ENCODE assay signal across 8 cellular contexts in genomic region chr12:54853933-54854538, GRCh38. TPM values are rescaled to one million over a fixed set of nuclear protein-coding genes. Genes with fewer than 3 reads are reported as not detected.
A peak's percentile ranks its signal among the peaks of the same experiment; 100 is the strongest.
DNase-seq lines count a peak whose midpoint lies in the region; ATAC-seq and TF ChIP-seq lines count a peak whose summit lies in the region.

A gene with protein sequence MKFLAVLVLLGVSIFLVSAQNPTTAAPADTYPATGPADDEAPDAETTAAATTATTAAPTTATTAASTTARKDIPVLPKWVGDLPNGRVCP (plus strand): TSS chr12:54854516. CDS start chr12:54854583, 67 bp downstream.

- H3K36me3 ChIP-seq in esophagus muscularis mucosa: no peaks in the 10 kb centered on the region
- H3K36me3 ChIP-seq in osteoblast (ENCODE audit: insufficient read depth, low read length): no peaks in the 10 kb centered on the region
- no peaks in the 10 kb centered on the region for H3K36me3 ChIP-seq in transverse colon

- H3K4me3 ChIP-seq in esophagus muscularis mucosa: no peak within 1 kb of the TSS
- H3K4me3 ChIP-seq in osteoblast (ENCODE audit: insufficient read depth, low read length): no peak within 1 kb of the TSS
- H3K4me3 ChIP-seq in transverse colon: no peak within 1 kb of the TSS

- TF ChIP-seq POLR2A in esophagus muscularis mucosa (IDR thresholded peaks at IDR 0.05; ENCODE audit: low read depth) (no peak), transverse colon (IDR thresholded peaks at IDR 0.05) (no peak)

- 43% methylated on average over 6 of the region's 6 CpGs for WGBS in esophagus muscularis mucosa
- 8 to 33% methylated on average over 2 to 6 of the region's 6 CpGs for WGBS in transverse colon (ENCODE audit: low coverage in 1 of 2), 2 donors

- no peaks in the 10 kb centered on the region for H3K27me3 ChIP-seq in esophagus muscularis mucosa
- H3K27me3 ChIP-seq in osteoblast (ENCODE audit: insufficient read depth, low read length): peaks cover 5% of the 10 kb centered on the region
- H3K27me3 ChIP-seq in transverse colon: no peaks in the 10 kb centered on the region

- H3K9me3 ChIP-seq in esophagus muscularis mucosa (no peaks in the 10 kb centered on the region), osteoblast (ENCODE audit: low read depth, low read length) (no peaks in the 10 kb centered on the region), transverse colon (no peaks in the 10 kb centered on the region)

- H3K36me3 Mint-ChIP-seq in activated CD8-positive, alpha-beta memory T cell treated with anti-CD3 and anti-CD28 coated beads, Interleukin-2, amount 10 ng/mL, durations not matched to agents 7 days and 5 days: no peaks in the 10 kb centered on the region

- H3K27ac ChIP-seq in esophagus muscularis mucosa (replicated peaks in 1 of 4) (no peak within 1 kb of the TSS), osteoblast (ENCODE audit: low read depth, low read length) (no peak within 1 kb of the TSS), transverse colon (no peak within 1 kb of the TSS)

- CTCF ChIA-PET in activated CD8-positive, alpha-beta memory T cell treated with anti-CD3 and anti-CD28 coated beads, Interleukin-2, amount 10 ng/mL, durations not matched to agents 7 days and 5 days (lab: Charles Lee): interaction anchor here (0.7 to 5.5 kb wide), 12 partner anchors 57 to 224 kb away, joined by 3 to 37 read pairs (median 6); no protein-coding TSS in a partner anchor

- no peak within 1 kb of the TSS for H3K4me2 ChIP-seq in osteoblast (ENCODE audit: insufficient read depth, low read length)

- no peaks in the 10 kb centered on the region for H3K79me2 ChIP-seq in osteoblast (ENCODE audit: insufficient read depth, low read length)

- no peaks in the 10 kb centered on the region for H3K27me3 Mint-ChIP-seq in activated CD8-positive, alpha-beta memory T cell treated with anti-CD3 and anti-CD28 coated beads, Interleukin-2, amount 10 ng/mL, durations not matched to agents 7 days and 5 days

- H3K4me1 Mint-ChIP-seq in activated CD8-positive, alpha-beta memory T cell treated with anti-CD3 and anti-CD28 coated beads, Interleukin-2, amount 10 ng/mL, durations not matched to agents 7 days and 5 days: peaks cover 6% of the 10 kb centered on the region

- H3K9me3 Mint-ChIP-seq in activated CD8-positive, alpha-beta memory T cell treated with anti-CD3 and anti-CD28 coated beads, Interleukin-2, amount 10 ng/mL, durations not matched to agents 7 days and 5 days (ENCODE audit: low read depth): no peaks in the 10 kb centered on the region

- DNase-seq in DMS153 treated with DMSO at 0.1 percent for 48 hours (lab: John Stamatoyannopoulos, UW; ENCODE audit: unreplicated experiment): peak; percentile 64
- peak; percentile 69 for DNase-seq in HT1080 (ENCODE audit: low read depth)
- DNase-seq in NOMO-1 (lab: John Stamatoyannopoulos, UW; ENCODE audit: unreplicated experiment in 2 of 2): peak; percentile 42 to 57
- DNase-seq in activated CD8-positive, alpha-beta memory T cell treated with anti-CD3 and anti-CD28 coated beads, Interleukin-2, amount 10 ng/mL, durations not matched to agents 7 days and 5 days: peak; percentile 84
- DNase-seq in esophagus muscularis mucosa (ENCODE audit: extremely low spot score): no peak
- peak; percentile 37 for DNase-seq in osteoblast (ENCODE audit: insufficient read length, low spot score, missing footprints)
- peak; percentile 58 for DNase-seq in transverse colon

- H4K20me1 ChIP-seq in osteoblast (ENCODE audit: insufficient read depth, low read length): no peaks in the 10 kb centered on the region

- no peaks in the 10 kb centered on the region for H3K4me1 ChIP-seq in esophagus muscularis mucosa
- no peaks in the 10 kb centered on the region for H3K4me1 ChIP-seq in osteoblast (ENCODE audit: insufficient read depth, low read length)
- no peaks in the 10 kb centered on the region for H3K4me1 ChIP-seq in transverse colon

- TF ChIP-seq CTCF in esophagus muscularis mucosa (IDR thresholded peaks at IDR 0.05): peak; percentile 15 to 36 (median 32)
- TF ChIP-seq CTCF in osteoblast (IDR thresholded peaks at IDR 0.05; ENCODE audit: extremely low read depth, low read depth, low read length): peak; percentile 83
- peak; percentile 55 to 80 (median 72) for TF ChIP-seq CTCF in transverse colon (IDR thresholded peaks at IDR 0.05)

- no peak within 1 kb of the TSS for H2AFZ ChIP-seq in osteoblast (ENCODE audit: low read length)

- TF ChIP-seq EP300 in esophagus muscularis mucosa (IDR thresholded peaks at IDR 0.05) (no peak), transverse colon (IDR thresholded peaks at IDR 0.05; ENCODE audit: low read depth) (no peak)

- no peak within 1 kb of the TSS for H3K4me3 Mint-ChIP-seq in activated CD8-positive, alpha-beta memory T cell treated with anti-CD3 and anti-CD28 coated beads, Interleukin-2, amount 10 ng/mL, durations not matched to agents 7 days and 5 days

- no peak within 1 kb of the TSS for H3K27ac Mint-ChIP-seq in activated CD8-positive, alpha-beta memory T cell treated with anti-CD3 and anti-CD28 coated beads, Interleukin-2, amount 10 ng/mL, durations not matched to agents 7 days and 5 days

- in situ Hi-C loops in transverse colon (cut with MboI; ENCODE audit: low pct_ligation_motif_present in 1 of 4, low pct_unique_long_range_greater_than_20kb in 1 of 4, low sequenced_read_pairs in 3 of 4): loop anchor here in 1 of 4 donors (10.0 kb wide), 1 partner anchor 101 kb away; no protein-coding TSS in a partner anchor

- intact Hi-C loops in esophagus muscularis mucosa (cut with DNase I) (no loop called here), transverse colon (cut with DNase I; ENCODE audit: low total_unique reads) (no loop called here)

- peak; percentile 94 for ATAC-seq in GM21447 (IDR thresholded peaks at IDR 0.05; ENCODE audit: unreplicated experiment)
- peak; percentile 100 for ATAC-seq in activated CD8-positive, alpha-beta memory T cell treated with anti-CD3 and anti-CD28 coated beads, Interleukin-2, amount 10 ng/mL, durations not matched to agents 7 days and 5 days

RNA-seq across cellular contexts. Expression of the gene that starts here (rescaled TPM):
- not detected in 2 replicates for total RNA-seq in HT1080 (2014; rRNA removed; shearing (Covaris generic))
- not detected in 2 replicates for polyA plus RNA-seq in HT1080 (2015; cell fraction: cytosol; rRNA removed)
- not detected in 2 replicates for polyA plus RNA-seq in HT1080 (2015; cell fraction: nucleus; rRNA removed)
- not detected for total RNA-seq in activated CD8-positive, alpha-beta memory T cell treated with anti-CD3 and anti-CD28 coated beads, Interleukin-2, amount 10 ng/mL, durations not matched to agents 7 days and 5 days
- total RNA-seq in esophagus muscularis mucosa (not detected), osteoblast (not detected in 2 replicates), transverse colon (not detected)

Comparison
In these comparisons a context has a peak if more than half of its experiments do, and no peak if none do; other contexts are left out.
1. Peak in DNase-seq in HT1080; RNA of the gene not detected or under 1 TPM.
2. Peak in DNase-seq and ATAC-seq in activated CD8-positive, alpha-beta memory T cell treated with anti-CD3 and anti-CD28 coated beads, Interleukin-2, amount 10 ng/mL, durations not matched to agents 7 days and 5 days; RNA of the gene not detected or under 1 TPM.
3. Peak in DNase-seq in osteoblast; RNA of the gene not detected or under 1 TPM.
4. Peak in DNase-seq in transverse colon; RNA of the gene not detected or under 1 TPM.
5. CTCF ChIP-seq: peak in every context shown above with its lines; median percentile 83 in osteoblast; 72 in transverse colon; 32 in esophagus muscularis mucosa.